Comparison of ENCODE assay signal across 1 cellular context in genomic region chr1:31064115-31064514, GRCh38.
TF ChIP-seq lines count a peak whose summit lies in the region.

No MANE protein-coding gene starts in this region.

TF ChIP-seq in HepG2, 621 proteins besides CTCF, POLR2A, EP300 and RAD21 (continued from another document and continues in another):
- TF ChIP-seq ZNF609 (CRISPR knock-in tag; IDR thresholded peaks at IDR 0.05; ENCODE audit: borderline replicate concordance) = peak; percentile 92
- TF ChIP-seq ZNF678 (CRISPR knock-in tag; IDR thresholded peaks at IDR 0.05) = no peak
- TF ChIP-seq KAT8 (CRISPR knock-in tag; IDR thresholded peaks at IDR 0.05) = no peak
- TF ChIP-seq MXD1 (CRISPR knock-in tag; IDR thresholded peaks at IDR 0.05) = no peak
- TF ChIP-seq IRX3 (CRISPR knock-in tag; IDR thresholded peaks at IDR 0.05; ENCODE audit: borderline replicate concordance, low read depth) = no peak
- TF ChIP-seq ZNF224 (CRISPR knock-in tag; IDR thresholded peaks at IDR 0.05) = no peak
- TF ChIP-seq RFXAP (CRISPR knock-in tag; IDR thresholded peaks at IDR 0.05; ENCODE audit: borderline replicate concordance) = no peak
- TF ChIP-seq TCF12 (IDR thresholded peaks at IDR 0.05) = no peak
- TF ChIP-seq TCF12 (CRISPR knock-in tag; IDR thresholded peaks at IDR 0.05) = no peak
- TF ChIP-seq ZNF547 (CRISPR knock-in tag; IDR thresholded peaks at IDR 0.05) = no peak
- no peak for TF ChIP-seq JUN (CRISPR knock-in tag; IDR thresholded peaks at IDR 0.05)
- peak; percentile 68; the same call in 1 of the 2 replicates for TF ChIP-seq GATA4 (IDR thresholded peaks at IDR 0.05; ENCODE audit: borderline replicate concordance, low read depth)
- TF ChIP-seq ZNF326 (CRISPR knock-in tag; IDR thresholded peaks at IDR 0.05; ENCODE audit: borderline replicate concordance) = no peak
- TF ChIP-seq FIP1L1 (IDR thresholded peaks at IDR 0.05; ENCODE audit: borderline replicate concordance, insufficient read depth, low read depth, low read length) = no peak
- no peak for TF ChIP-seq ZNF260 (CRISPR knock-in tag; IDR thresholded peaks at IDR 0.05; ENCODE audit: borderline replicate concordance, low read depth)
- TF ChIP-seq MTF1 (CRISPR knock-in tag; IDR thresholded peaks at IDR 0.05) = no peak; the same call in 1 of the 2 replicates
- no peak for TF ChIP-seq ZNF362 (CRISPR knock-in tag; IDR thresholded peaks at IDR 0.05; ENCODE audit: borderline replicate concordance)
- no peak for TF ChIP-seq ZNF879 (CRISPR knock-in tag; IDR thresholded peaks at IDR 0.05)
- TF ChIP-seq SRF (IDR thresholded peaks at IDR 0.05; ENCODE audit: low read depth, low read length) = no peak
- no peak for TF ChIP-seq ZBTB2 (CRISPR knock-in tag; IDR thresholded peaks at IDR 0.05; ENCODE audit: low read depth)
- no peak for TF ChIP-seq ZSCAN31 (CRISPR knock-in tag; IDR thresholded peaks at IDR 0.05; ENCODE audit: low read depth)
- no peak for TF ChIP-seq GABPB1 (CRISPR knock-in tag; IDR thresholded peaks at IDR 0.05)
- TF ChIP-seq ZBTB37 (CRISPR knock-in tag; IDR thresholded peaks at IDR 0.05) = no peak
- no peak for TF ChIP-seq ZFP90 (CRISPR knock-in tag; IDR thresholded peaks at IDR 0.05; ENCODE audit: borderline replicate concordance)
- TF ChIP-seq KDM1A (CRISPR knock-in tag; IDR thresholded peaks at IDR 0.05) = no peak
- no peak for TF ChIP-seq ZNF180 (CRISPR knock-in tag; IDR thresholded peaks at IDR 0.05; ENCODE audit: borderline replicate concordance, low read depth)
- TF ChIP-seq BRD4 (CRISPR knock-in tag; IDR thresholded peaks at IDR 0.05) = no peak
- TF ChIP-seq ZBTB1 (CRISPR knock-in tag; IDR thresholded peaks at IDR 0.05; ENCODE audit: borderline replicate concordance) = no peak
- TF ChIP-seq HES4 (CRISPR knock-in tag; IDR thresholded peaks at IDR 0.05; ENCODE audit: borderline replicate concordance) = no peak
- TF ChIP-seq PHF20 (CRISPR knock-in tag; IDR thresholded peaks at IDR 0.05) = no peak
- TF ChIP-seq EEA1 (CRISPR knock-in tag; IDR thresholded peaks at IDR 0.05; ENCODE audit: borderline replicate concordance) = no peak
- 0 out of 2 replicates have a peak, but pooled peaks have one; percentile 59 for TF ChIP-seq ISX (CRISPR knock-in tag; conservative IDR thresholded peaks at IDR 0.05)
- TF ChIP-seq NFE2L2 (IDR thresholded peaks at IDR 0.05; ENCODE audit: low read length) = no peak
- no peak for TF ChIP-seq MAF1 (CRISPR knock-in tag; IDR thresholded peaks at IDR 0.05; ENCODE audit: borderline replicate concordance)
- TF ChIP-seq HCFC1 (IDR thresholded peaks at IDR 0.05; ENCODE audit: low read depth, low read length) = no peak
- no peak for TF ChIP-seq TRIM24 (CRISPR knock-in tag; IDR thresholded peaks at IDR 0.05)
- TF ChIP-seq HNF4G (IDR thresholded peaks at IDR 0.05; ENCODE audit: borderline replicate concordance, low read depth, low read length) = peak; percentile 47; the same call in 1 of the 2 replicates
- no peak for TF ChIP-seq HNF4G (CRISPR knock-in tag; IDR thresholded peaks at IDR 0.05; ENCODE audit: borderline replicate concordance, low read depth)
- no peak for TF ChIP-seq NFKBIZ (CRISPR knock-in tag; IDR thresholded peaks at IDR 0.05)
- TF ChIP-seq ZNF121 (CRISPR knock-in tag; IDR thresholded peaks at IDR 0.05) = no peak
- TF ChIP-seq MXD3 (CRISPR knock-in tag; IDR thresholded peaks at IDR 0.05) = no peak
- no peak for TF ChIP-seq MTF2 (CRISPR knock-in tag; IDR thresholded peaks at IDR 0.05; ENCODE audit: borderline replicate concordance)
- TF ChIP-seq SMARCC2 (IDR thresholded peaks at IDR 0.05) = no peak
- no peak for TF ChIP-seq CHD4 (IDR thresholded peaks at IDR 0.05; ENCODE audit: borderline replicate concordance, low read length)
- TF ChIP-seq ZBTB26 (CRISPR knock-in tag; IDR thresholded peaks at IDR 0.05; ENCODE audit: borderline replicate concordance) = no peak
- no peak for TF ChIP-seq GMEB1 (CRISPR knock-in tag; IDR thresholded peaks at IDR 0.05; ENCODE audit: borderline replicate concordance)
- no peak for TF ChIP-seq ZBTB42 (CRISPR knock-in tag; IDR thresholded peaks at IDR 0.05)
- no peak for TF ChIP-seq CENPT (CRISPR knock-in tag; IDR thresholded peaks at IDR 0.05; ENCODE audit: low read depth)
- no peak for TF ChIP-seq PRDM10 (CRISPR knock-in tag; IDR thresholded peaks at IDR 0.05; ENCODE audit: low read depth)
